15 cellular contexts compared by ENCODE assay signal in genomic region chr16:58366247-58367031, GRCh38. TPM values are rescaled to one million over a fixed set of nuclear protein-coding genes. Genes with fewer than 3 reads are reported as not detected.
DNase-seq lines count a peak whose midpoint lies in the region; ATAC-seq, FAIRE-seq and TF ChIP-seq lines count a peak whose summit lies in the region.
"Had no signal": no experiment of that assay in that cellular context is flagged by ENCODE, and none has a peak within 500 bp of the region (broad histone marks: within the 10 kb centered on the region; RNA-seq: fewer than 3 reads in every experiment).

No MANE protein-coding gene starts in this region.

- no peaks in the 10 kb centered on the region for H3K36me3 Mint-ChIP-seq in stimulated activated effector memory CD8-positive, alpha-beta T cell treated with anti-CD3 and anti-CD28 coated beads, Interleukin-12 subunit alpha, Interleukin-12 subunit beta, amount 100 ng/mL, for 72 hours
- H3K36me3 Mint-ChIP-seq: CD14-positive monocyte, neural progenitor cell had no signal

- H3K9ac ChIP-seq in HepG2 (ENCODE audit: insufficient read depth, low read depth, low read length), result no peak overlapping the region
- H3K9ac ChIP-seq: KMS-11, neural progenitor cell had no signal

- no peak overlapping the region for H3K4me3 Mint-ChIP-seq in stimulated activated effector memory CD8-positive, alpha-beta T cell treated with anti-CD3 and anti-CD28 coated beads, Interleukin-12 subunit alpha, Interleukin-12 subunit beta, amount 100 ng/mL, for 72 hours
- H3K4me3 Mint-ChIP-seq: CD14-positive monocyte, neural progenitor cell had no signal

- no peaks in the 10 kb centered on the region for H3K79me2 ChIP-seq in HepG2 (ENCODE audit: insufficient read depth, low read length)

- TF ChIP-seq RAD21 in HepG2 (CRISPR knock-in tag; IDR thresholded peaks at IDR 0.05), result no peak

- no peak overlapping the region for H3K4me2 ChIP-seq in HepG2 (ENCODE audit: low read depth, low read length)
- H3K4me2 ChIP-seq: KMS-11, neural progenitor cell had no signal

- TF ChIP-seq EP300 in HepG2 (IDR thresholded peaks at IDR 0.05; ENCODE audit: low read depth in 2 of 2, low read length in 2 of 2) (no peak), HepG2 (CRISPR knock-in tag; IDR thresholded peaks at IDR 0.05; ENCODE audit: borderline replicate concordance) (no peak), gastroesophageal sphincter (IDR thresholded peaks at IDR 0.05) (no peak)

- no peaks in the 10 kb centered on the region for H3K4me1 ChIP-seq in HepG2 (ENCODE audit: insufficient read depth, low read length)
- H3K4me1 ChIP-seq in right lobe of liver, result no peaks in the 10 kb centered on the region
- H3K4me1 ChIP-seq in esophagus squamous epithelium, result peaks cover 0 to 4% (median 0%) of the 10 kb centered on the region in 3 donors
- no peaks in the 10 kb centered on the region for H3K4me1 ChIP-seq in gastroesophageal sphincter

- POLR2A ChIA-PET in HepG2 (lab: Yijun Ruan, JAX), result no interaction called here

- H3K9me3 Mint-ChIP-seq in stimulated activated effector memory CD8-positive, alpha-beta T cell treated with anti-CD3 and anti-CD28 coated beads, Interleukin-12 subunit alpha, Interleukin-12 subunit beta, amount 100 ng/mL, for 72 hours, result peaks cover 2% of the 10 kb centered on the region
- H3K9me3 Mint-ChIP-seq: activated T-helper 2 cell treated with anti-CD3 and anti-CD28 coated beads, Interferon-gamma antibody, Interleukin-2, Interleukin-4, amounts not matched to agents 10 μg/mL and 5 μg/mL and 100 μg/mL, durations not matched to agents 14 hours and 24 hours and 36 hours had no signal

- H3K4me3 ChIP-seq in HepG2 (replicated peaks in 1 of 3; ENCODE audit: insufficient read depth in 1 of 3, low read depth in 2 of 3, low read length in 3 of 3) (no peak overlapping the region), right lobe of liver (no peak overlapping the region), esophagus squamous epithelium (no peak overlapping the region), gastroesophageal sphincter (no peak overlapping the region)
- H3K4me3 ChIP-seq: neural progenitor cell, thoracic aorta had no signal

- H3K27me3 ChIP-seq in HepG2 (ENCODE audit: control insufficient read depth in 1 of 2, insufficient read depth in 2 of 2, low read length in 2 of 2) (no peaks in the 10 kb centered on the region; a peak in 1 of 5 replicates), right lobe of liver (no peaks in the 10 kb centered on the region), esophagus squamous epithelium (peaks cover 0 to 13% (median 0%) of the 10 kb centered on the region in 4 donors), gastroesophageal sphincter (peaks cover 15% of the 10 kb centered on the region)
- H3K27me3 ChIP-seq: neural progenitor cell had no signal

- no peak overlapping the region for H3K27ac Mint-ChIP-seq in stimulated activated effector memory CD8-positive, alpha-beta T cell treated with anti-CD3 and anti-CD28 coated beads, Interleukin-12 subunit alpha, Interleukin-12 subunit beta, amount 100 ng/mL, for 72 hours
- H3K27ac Mint-ChIP-seq: activated T-helper 2 cell treated with anti-CD3 and anti-CD28 coated beads, Interferon-gamma antibody, Interleukin-2, Interleukin-4, amounts not matched to agents 10 μg/mL and 5 μg/mL and 100 μg/mL, durations not matched to agents 14 hours and 24 hours and 36 hours; CD14-positive monocyte; neural progenitor cell had no signal

- H3K27ac ChIP-seq in HepG2 (ENCODE audit: extremely low read length, insufficient read depth, low read length) (no peak overlapping the region), right lobe of liver (no peak overlapping the region), esophagus squamous epithelium (no peak overlapping the region), gastroesophageal sphincter (no peak overlapping the region)
- H3K27ac ChIP-seq: KMS-11, neural progenitor cell, thoracic aorta had no signal

- WGBS in HepG2 (ENCODE audit: low lambda C conversion rate), result 11% methylated on average over 5 of the region's 5 CpGs
- WGBS in right lobe of liver (ENCODE audit: insufficient coverage, low coverage, low lambda C conversion rate, missing lambda C conversion rate), result 49% methylated on average over 5 of the region's 5 CpGs
- 47 to 54% methylated on average over 5 of the region's 5 CpGs for WGBS in esophagus squamous epithelium, 2 donors
- 60 to 72% methylated on average over 4 to 5 of the region's 5 CpGs for WGBS in gastroesophageal sphincter (ENCODE audit: low coverage in 1 of 2), 2 donors

- no TSS peak for BruUV-seq in HepG2 (replicated peaks; lab: Mats Ljungman, UMichigan)

- ATAC-seq in HepG2 (no peak), right lobe of liver (no peak), HG02798 (IDR thresholded peaks at IDR 0.05; ENCODE audit: poor library complexity, unreplicated experiment) (no peak), gastroesophageal sphincter (no peak)
- ATAC-seq in stimulated activated effector memory CD8-positive, alpha-beta T cell treated with anti-CD3 and anti-CD28 coated beads, Interleukin-12 subunit alpha, Interleukin-12 subunit beta, amount 100 ng/mL, for 72 hours, result peak; percentile 99

- no peak for TF ChIP-seq CTCF in HepG2 (CRISPR knock-in tag; IDR thresholded peaks at IDR 0.05)
- TF ChIP-seq CTCF in right lobe of liver (IDR thresholded peaks at IDR 0.05), result no peak
- no peak for TF ChIP-seq CTCF in esophagus squamous epithelium (IDR thresholded peaks at IDR 0.05)
- no peak for TF ChIP-seq CTCF in gastroesophageal sphincter (IDR thresholded peaks at IDR 0.05)

- H3K4me1 Mint-ChIP-seq in stimulated activated effector memory CD8-positive, alpha-beta T cell treated with anti-CD3 and anti-CD28 coated beads, Interleukin-12 subunit alpha, Interleukin-12 subunit beta, amount 100 ng/mL, for 72 hours, result no peaks in the 10 kb centered on the region
- H3K4me1 Mint-ChIP-seq: CD14-positive monocyte, neural progenitor cell had no signal

- DNase-seq in HepG2 (ENCODE audit: low spot score) (peak; percentile 6), right lobe of liver (no peak), NCI-H69 (lab: John Stamatoyannopoulos, UW) (peak; percentile 39), dermis blood vessel endothelial cell (peak; percentile 63), esophagus squamous epithelium (lab: John Stamatoyannopoulos, UW) (no peak)
- DNase-seq in stimulated activated effector memory CD8-positive, alpha-beta T cell treated with anti-CD3 and anti-CD28 coated beads, Interleukin-12 subunit alpha, Interleukin-12 subunit beta, amount 100 ng/mL, for 72 hours (ENCODE audit: low spot score in 2 of 2), result no peak
- DNase-seq: islet precursor cell, NCI-H510A treated with DMSO at 0.1 percent for 48 hours had no signal

- no peaks in the 10 kb centered on the region for H4K20me1 ChIP-seq in HepG2 (ENCODE audit: insufficient read depth, low read length)

- H3K36me3 ChIP-seq in HepG2 (replicated peaks in 1 of 2; ENCODE audit: control insufficient read depth in 1 of 2, insufficient read depth in 2 of 2, low read length in 2 of 2), result no peaks in the 10 kb centered on the region
- H3K36me3 ChIP-seq in right lobe of liver, result no peaks in the 10 kb centered on the region
- H3K36me3 ChIP-seq in esophagus squamous epithelium, result no peaks in the 10 kb centered on the region
- H3K36me3 ChIP-seq in gastroesophageal sphincter, result no peaks in the 10 kb centered on the region
- H3K36me3 ChIP-seq: neural progenitor cell, thoracic aorta had no signal

- no peak for FAIRE-seq in HepG2 (lab: Jason Lieb, UNC)

- no peak overlapping the region for H2AFZ ChIP-seq in HepG2 (ENCODE audit: low read length)
- H2AFZ ChIP-seq: neural progenitor cell had no signal

- H3K9me3 ChIP-seq in HepG2 (ENCODE audit: low read length) (peaks cover 1% of the 10 kb centered on the region; the same call in 1 of the 2 replicates), right lobe of liver (no peaks in the 10 kb centered on the region), esophagus squamous epithelium (peaks cover 0 to under 1% (median 0%) of the 10 kb centered on the region in 3 donors), gastroesophageal sphincter (no peaks in the 10 kb centered on the region)
- H3K9me3 ChIP-seq: thoracic aorta had no signal

- TF ChIP-seq POLR2A in HepG2 (IDR thresholded peaks at IDR 0.05; ENCODE audit: insufficient read depth in 1 of 2, low read depth in 2 of 2, low read length in 2 of 2) (no peak), right lobe of liver (IDR thresholded peaks at IDR 0.05) (no peak), esophagus squamous epithelium (IDR thresholded peaks at IDR 0.05) (no peak), gastroesophageal sphincter (IDR thresholded peaks at IDR 0.05) (no peak)

- intact Hi-C loops in HepG2 (cut with micrococcal nuclease; ENCODE audit: unreplicated experiment) (no loop called here), right lobe of liver (cut with DNase I) (no loop called here), esophagus squamous epithelium (cut with DNase I) (no loop called here)

- CTCF ChIA-PET in HepG2 (lab: Yijun Ruan, JAX; ENCODE audit: low intra/inter-chr PET ratio, low total read pairs), result no interaction called here

- in situ Hi-C loops in HepG2 (cut with HindIII; ENCODE audit: extremely low pct_ligation_motif_present, low pct_unique_long_range_greater_than_20kb), result no loop called here

RNA-seq across cellular contexts. Expression of gene GINS3, which starts 25.8 kb away (rescaled TPM):
- 19.3 and 28.4 TPM in 2 replicates for total RNA-seq in HepG2 (2016; rRNA removed; fragmentation: Illumina TruSeq; extraction: Trizol)
- total RNA-seq in HepG2 (2016; cell fraction: cytosol; rRNA removed; fragmentation: Illumina TruSeq; extraction: Trizol; ENCODE audit: low read depth), result 4.4 and 4.7 TPM in 2 replicates
- 20.6 and 28.8 TPM in 2 replicates for total RNA-seq in HepG2 (2016; cell fraction: insoluble cytoplasmic fraction; rRNA removed; fragmentation: Illumina TruSeq; extraction: Trizol)
- 12.4 TPM in 2 replicates for total RNA-seq in HepG2 (2016; cell fraction: membrane; rRNA removed; fragmentation: Illumina TruSeq; extraction: Trizol)
- 10.8 and 11.4 TPM in 2 replicates for total RNA-seq in HepG2 (2016; cell fraction: nucleus; rRNA removed; fragmentation: Illumina TruSeq; extraction: Trizol)
- polyA plus RNA-seq in HepG2 (2011; rRNA removed), result 5.4 and 6.5 TPM in 2 replicates
- 4.5 and 4.8 TPM in 2 replicates for polyA plus RNA-seq in HepG2 (2011; cell fraction: cytosol; rRNA removed)
- polyA plus RNA-seq in HepG2 (2011; cell fraction: nucleus; rRNA removed), result 2.4 and 3.0 TPM in 2 replicates
- polyA plus RNA-seq in HepG2 (2012), result 2.6 and 4.9 TPM in 2 replicates
- 2.3 and 2.7 TPM in 2 replicates for polyA plus RNA-seq in HepG2 (2016; cell fraction: cytosol; fragmentation: Illumina TruSeq; extraction: Trizol; ENCODE audit: low read depth)
- polyA plus RNA-seq in HepG2 (2016; cell fraction: insoluble cytoplasmic fraction; fragmentation: Illumina TruSeq; extraction: Trizol; ENCODE audit: low read depth), result 32.3 and 33.0 TPM in 2 replicates
- polyA plus RNA-seq in HepG2 (2016; cell fraction: membrane; fragmentation: Illumina TruSeq; extraction: Trizol; ENCODE audit: low read depth), result 5.0 and 6.1 TPM in 2 replicates
- 13.6 and 14.2 TPM in 2 replicates for polyA plus RNA-seq in HepG2 (2016; cell fraction: nucleus; fragmentation: Illumina TruSeq; extraction: Trizol; ENCODE audit: insufficient read depth, low read depth)
- polyA minus RNA-seq in HepG2 (2011; rRNA and poly(A)+ RNA removed; ENCODE audit: low replicate concordance), result 6.5 and 30.3 TPM in 2 replicates
- 2.4 and 3.4 TPM in 2 replicates for polyA minus RNA-seq in HepG2 (2011; cell fraction: cytosol; rRNA and poly(A)+ RNA removed)
- polyA minus RNA-seq in HepG2 (2011; cell fraction: nucleus; rRNA and poly(A)+ RNA removed), result 3.1 and 3.5 TPM in 2 replicates
- 1 to 10 TPM in 4 of 6 experiments, under 1 TPM in 2; 0.68 to 3.3 (median 1.2) TPM for total RNA-seq in right lobe of liver
- total RNA-seq in dermis blood vessel endothelial cell, result 7.8 and 13.9 TPM in 2 replicates
- 10 to 100 TPM in 2 of 4 donors, 1 to 10 TPM in 2; 7.1 to 15.1 (median 10.8) TPM for total RNA-seq in esophagus squamous epithelium
- total RNA-seq in gastroesophageal sphincter, result 1 to 10 TPM; 1.7 to 2.8 (median 2.4) TPM

Comparison
In these comparisons a context has a peak if more than half of its experiments do, and no peak if none do; other contexts are left out.
1. DNase-seq: peak in HepG2 (single experiment), NCI-H69 (single experiment) and dermis blood vessel endothelial cell (single experiment); none in right lobe of liver (0 of 3), stimulated activated effector memory CD8-positive, alpha-beta T cell treated with anti-CD3 and anti-CD28 coated beads, Interleukin-12 subunit alpha, Interleukin-12 subunit beta, amount 100 ng/mL, for 72 hours (0 of 2) and esophagus squamous epithelium (single experiment).